19 cellular contexts compared by ENCODE assay signal in the genomic region with DNA sequence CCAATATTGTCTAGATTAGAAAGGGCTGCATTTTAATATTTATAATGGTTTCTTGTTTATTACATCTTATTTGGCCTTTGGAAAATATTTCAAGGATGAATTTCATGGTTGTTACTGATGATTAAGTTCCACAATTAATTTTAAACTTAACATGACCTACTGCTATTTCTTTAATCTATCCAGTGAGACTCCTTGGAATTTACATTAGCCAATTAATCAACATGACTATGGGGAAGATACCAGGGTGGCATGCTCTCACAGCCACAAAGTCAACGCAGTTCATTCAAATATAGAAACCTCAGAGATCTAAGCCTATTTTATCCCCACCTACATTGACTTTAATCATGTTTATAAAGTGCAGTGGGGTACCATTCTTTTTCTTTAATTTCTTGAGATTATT. TPM values are rescaled to one million over a fixed set of nuclear protein-coding genes. Genes with fewer than 3 reads are reported as not detected.
"Had no signal": no experiment of that assay in that cellular context is flagged by ENCODE, and none has a peak within 500 bp of the region (broad histone marks: within the 10 kb centered on the region; RNA-seq: fewer than 3 reads in every experiment).

No MANE protein-coding gene starts in this region.

- H3K27me3 ChIP-seq: esophagus muscularis mucosa, gastroesophageal sphincter, ovary, right atrium auricular region, sigmoid colon, suprapubic skin, thyroid gland, upper lobe of left lung, vagina had no signal

- H3K36me3 ChIP-seq: esophagus muscularis mucosa, gastroesophageal sphincter, ovary, right atrium auricular region, sigmoid colon, suprapubic skin, thyroid gland, upper lobe of left lung, vagina had no signal

- H3K4me1 ChIP-seq: esophagus muscularis mucosa, gastroesophageal sphincter, right atrium auricular region, sigmoid colon, suprapubic skin, thyroid gland, upper lobe of left lung, vagina had no signal

- H3K27ac ChIP-seq: epithelial cell of prostate, esophagus muscularis mucosa, gastroesophageal sphincter, right atrium auricular region, sigmoid colon, skin epidermis, suprapubic skin, thyroid gland, upper lobe of left lung, vagina had no signal

- DNase-seq: effector memory CD8-positive, alpha-beta T cell; foreskin fibroblast; glutamatergic neuron; left colon; mesendoderm; naive thymus-derived CD4-positive, alpha-beta T cell; sigmoid colon; stimulated activated CD4-positive, alpha-beta T cell treated with anti-CD3 and anti-CD28 coated beads, Interleukin-2, amount 100 ng/mL, for 48 hours; stimulated activated naive CD4-positive, alpha-beta T cell treated with Interleukin-2 at 50 U/mL for 16 hours; thyroid gland; upper lobe of left lung had no signal

- H3K9me3 ChIP-seq: esophagus muscularis mucosa, gastroesophageal sphincter, ovary, right atrium auricular region, sigmoid colon, suprapubic skin, thyroid gland, upper lobe of left lung, vagina had no signal

- H3K4me3 ChIP-seq: esophagus muscularis mucosa, gastroesophageal sphincter, ovary, right atrium auricular region, sigmoid colon, skin epidermis, suprapubic skin, thyroid gland, upper lobe of left lung, vagina had no signal

RNA-seq across cellular contexts. Expression of a gene that starts 43.6 kb away (rescaled TPM):
- total RNA-seq: naive thymus-derived CD4-positive, alpha-beta T cell had no signal
